In the genomic region with DNA sequence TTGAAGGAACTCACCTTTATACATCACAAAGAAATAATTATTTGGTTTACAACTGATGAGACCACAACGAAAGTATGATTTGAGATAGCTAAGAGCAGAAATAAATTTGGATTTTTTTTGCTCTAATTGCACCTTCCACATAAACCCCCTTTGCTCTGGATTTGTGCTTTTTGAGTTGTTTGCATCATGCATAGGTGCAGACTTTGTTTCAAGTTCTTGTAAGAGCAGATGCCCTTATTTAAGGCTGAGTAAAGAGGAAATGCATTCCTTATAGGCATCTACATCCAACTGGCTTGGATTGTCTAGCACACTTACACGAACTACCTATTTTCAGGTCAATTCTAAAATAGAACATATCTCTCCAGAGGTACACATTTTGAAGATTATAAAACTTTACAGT, we compare ENCODE assay signal across 26 cellular contexts. TPM values are rescaled to one million over a fixed set of nuclear protein-coding genes. Genes with fewer than 3 reads are reported as not detected.
"Had no signal": no experiment of that assay in that cellular context is flagged by ENCODE, and none has a peak within 500 bp of the region (broad histone marks: within the 10 kb centered on the region; RNA-seq: fewer than 3 reads in every experiment).

No MANE protein-coding gene starts in this region.

- H3K27ac ChIP-seq: brain microvascular endothelial cell, KMS-11, SJSA1 had no signal

- FAIRE-seq: TTC549 had no signal

- DNase-seq: activated CD4-positive, alpha-beta T cell treated with anti-CD3 and anti-CD28 coated beads, Interleukin-2, amount 10 ng/mL, durations not matched to agents 24 days and 14 days; activated CD4-positive, alpha-beta T cell treated with anti-CD3 and anti-CD28 coated beads, Interleukin-2, amount 50 U/mL, for 48 hours; activated CD8-positive, alpha-beta T cell treated with anti-CD3 and anti-CD28 coated beads, Interleukin-2, amount 10 ng/mL, durations not matched to agents 7 days and 5 days; activated gamma-delta T cell treated with Interleukin-2 at 50 U/mL for 16 hours; activated naive CD4-positive, alpha-beta T cell treated with anti-CD3 and anti-CD28 coated beads, Interleukin-2, amount 10 ng/mL, durations not matched to agents 7 days and 5 days; activated T-cell treated with anti-CD3 and anti-CD28 coated beads, Interleukin-2, amount 50 U/mL, for 24 hours; amniotic stem cell; aorta; brain microvascular endothelial cell; central memory CD4-positive, alpha-beta T cell; MM.1S; MV-4-11; NCI-H1092; NCI-H1436 treated with DMSO at 0.1 percent for 48 hours; NCI-H2029; NCI-H345; NCI-H524 treated with DMSO at 0.1 percent for 48 hours; SHP77 treated with DMSO at 0.1 percent for 48 hours; SK-N-SH had no signal

- H3K4me3 ChIP-seq: SJSA1 had no signal

- H3K36me3 ChIP-seq: brain microvascular endothelial cell, SJSA1 had no signal

- H3K9me3 ChIP-seq: SJSA1, SK-N-SH had no signal

- H3K9ac ChIP-seq: KMS-11, SK-N-SH had no signal

- H3K4me3 Mint-ChIP-seq: activated CD4-positive, alpha-beta T cell treated with anti-CD3 and anti-CD28 coated beads, Interleukin-2, amount 10 ng/mL, durations not matched to agents 24 days and 14 days; activated CD8-positive, alpha-beta T cell treated with anti-CD3 and anti-CD28 coated beads, Interleukin-2, amount 10 ng/mL, durations not matched to agents 7 days and 5 days; activated naive CD4-positive, alpha-beta T cell treated with anti-CD3 and anti-CD28 coated beads, Interleukin-2, amount 10 ng/mL, durations not matched to agents 7 days and 5 days; activated T-cell treated with anti-CD3 and anti-CD28 coated beads, Interleukin-2, amount 50 U/mL, for 24 hours; T-helper 1 cell treated with Interleukin-12 subunit alpha and Interleukin-12 subunit beta and Interleukin-4 antibody, amounts not matched to agents 30 μg/mL and 1 μg/mL, for 36 hours; T-helper 2 cell treated with Interferon-gamma antibody and Interleukin-4, amounts not matched to agents 5 μg/mL and 100 μg/mL, for 36 hours had no signal

- ATAC-seq: activated CD8-positive, alpha-beta T cell treated with anti-CD3 and anti-CD28 coated beads, Interleukin-2, amount 10 ng/mL, durations not matched to agents 7 days and 5 days; Panc1 had no signal

- H3K4me2 ChIP-seq: KMS-11, SK-N-SH had no signal

- H3K27me3 Mint-ChIP-seq: activated T-cell treated with anti-CD3 and anti-CD28 coated beads, Interleukin-2, amount 50 U/mL, for 24 hours had no signal

- H3K27ac Mint-ChIP-seq: activated CD4-positive, alpha-beta T cell treated with anti-CD3 and anti-CD28 coated beads, Interleukin-2, amount 10 ng/mL, durations not matched to agents 24 days and 14 days; activated CD8-positive, alpha-beta T cell treated with anti-CD3 and anti-CD28 coated beads, Interleukin-2, amount 10 ng/mL, durations not matched to agents 7 days and 5 days; activated naive CD4-positive, alpha-beta T cell treated with anti-CD3 and anti-CD28 coated beads, Interleukin-2, amount 10 ng/mL, durations not matched to agents 7 days and 5 days; T-helper 1 cell treated with Interleukin-12 subunit alpha and Interleukin-12 subunit beta and Interleukin-4 antibody, amounts not matched to agents 30 μg/mL and 1 μg/mL, for 36 hours; T-helper 2 cell treated with Interferon-gamma antibody and Interleukin-4, amounts not matched to agents 5 μg/mL and 100 μg/mL, for 36 hours had no signal

- H3K9me3 Mint-ChIP-seq: activated CD4-positive, alpha-beta T cell treated with anti-CD3 and anti-CD28 coated beads, Interleukin-2, amount 10 ng/mL, durations not matched to agents 24 days and 14 days; activated naive CD4-positive, alpha-beta T cell treated with anti-CD3 and anti-CD28 coated beads, Interleukin-2, amount 10 ng/mL, durations not matched to agents 7 days and 5 days; activated T-cell treated with anti-CD3 and anti-CD28 coated beads, Interleukin-2, amount 50 U/mL, for 24 hours; T-helper 1 cell treated with Interleukin-12 subunit alpha and Interleukin-12 subunit beta and Interleukin-4 antibody, amounts not matched to agents 30 μg/mL and 1 μg/mL, for 36 hours; T-helper 2 cell treated with Interferon-gamma antibody and Interleukin-4, amounts not matched to agents 5 μg/mL and 100 μg/mL, for 36 hours had no signal

RNA-seq across cellular contexts. Expression of a gene that starts 6.6 kb away (rescaled TPM):
- total RNA-seq: RPMI7951 had no signal
- polyA plus RNA-seq: SK-N-SH had no signal
